9 cellular contexts compared by ENCODE assay signal in genomic region chr1:86325264-86325663, GRCh38.
"Had no signal": no experiment of that assay in that cellular context is flagged by ENCODE, and none has a peak within 500 bp of the region (broad histone marks: within the 10 kb centered on the region; RNA-seq: fewer than 3 reads in every experiment).

No MANE protein-coding gene starts in this region.

- H3K4me1 Mint-ChIP-seq: IgD-negative memory B cell had no signal

- ATAC-seq: HCT116 had no signal

- H3K27me3 Mint-ChIP-seq: IgD-negative memory B cell had no signal

- H3K4me1 ChIP-seq: HAP-1 had no signal

- H3K36me3 ChIP-seq: HAP-1 had no signal

- H2AFZ ChIP-seq: GM23248 had no signal

- H3K27ac Mint-ChIP-seq: HFFc6, IgD-negative memory B cell had no signal

- H3K9ac ChIP-seq: GM23248 had no signal

- H3K27ac ChIP-seq: GM23248, HL-60 had no signal

- H3K36me3 Mint-ChIP-seq: IgD-negative memory B cell had no signal

- DNase-seq: GM23248, GOT3, H7, HFFc6, KG1 had no signal

- H3K4me3 ChIP-seq: GM23248, HAP-1 had no signal

- H3K9me3 ChIP-seq: HAP-1 had no signal

- H3K4me3 Mint-ChIP-seq: HFFc6, IgD-negative memory B cell had no signal

- H3K9me3 Mint-ChIP-seq: HFFc6, IgD-negative memory B cell had no signal
